24 cellular contexts compared by ENCODE assay signal in genomic region chr2:237869357-237870102, GRCh38. TPM values are rescaled to one million over a fixed set of nuclear protein-coding genes. Genes with fewer than 3 reads are reported as not detected.
DNase-seq lines count a peak whose midpoint lies in the region; ATAC-seq and TF ChIP-seq lines count a peak whose summit lies in the region.
"Had no signal": no experiment of that assay in that cellular context is flagged by ENCODE, and none has a peak within 500 bp of the region (broad histone marks: within the 10 kb centered on the region; RNA-seq: fewer than 3 reads in every experiment).

No MANE protein-coding gene starts in this region.

- H3K4me1 ChIP-seq in BLaER1 treated with 17β-estradiol and CSF1 and Interleukin-3, amounts not matched to agents 10 nM and 100 nM, result peaks cover 11 to 45% (median 34%) of the 10 kb centered on the region in 10 experiments

- H3K36me3 ChIP-seq in BLaER1 treated with 17β-estradiol and CSF1 and Interleukin-3, amounts not matched to agents 10 nM and 100 nM, result no peaks in the 10 kb centered on the region
- H3K36me3 ChIP-seq: neutrophil had no signal

- no peak overlapping the region for H3K27ac Mint-ChIP-seq in activated CD8-positive, alpha-beta memory T cell treated with anti-CD3 and anti-CD28 coated beads, Interleukin-2, amount 10 ng/mL, durations not matched to agents 7 days and 5 days
- H3K27ac Mint-ChIP-seq in chondrocyte (ENCODE audit: unreplicated experiment), result peak overlapping the region; percentile 71
- H3K27ac Mint-ChIP-seq in stimulated activated effector memory CD8-positive, alpha-beta T cell treated with anti-CD3 and anti-CD28 coated beads, Interleukin-12 subunit alpha, Interleukin-12 subunit beta, amount 100 ng/mL, for 72 hours, result peak overlapping the region; percentile 32
- H3K27ac Mint-ChIP-seq in activated T-helper 1 cell treated with anti-CD3 and anti-CD28 coated beads, Interleukin-12 subunit alpha, Interleukin-12 subunit beta, Interleukin-2, Interleukin-4 antibody, amounts not matched to agents 30 ng/mL and 10 ng/mL and 1 ng/mL, durations not matched to agents 14 hours and 24 hours and 36 hours, result no peak overlapping the region
- H3K27ac Mint-ChIP-seq: activated naive CD8-positive, alpha-beta T cell; T-helper 1 cell treated with Interleukin-12 subunit alpha and Interleukin-12 subunit beta and Interleukin-4 antibody, amounts not matched to agents 30 μg/mL and 1 μg/mL, for 36 hours had no signal

- CTCF ChIA-PET in activated CD8-positive, alpha-beta memory T cell treated with anti-CD3 and anti-CD28 coated beads, Interleukin-2, amount 10 ng/mL, durations not matched to agents 7 days and 5 days (lab: Charles Lee), result interaction anchor here (0.8 kb wide), 1 partner anchor 63 kb away, joined by 5 read pairs; no protein-coding TSS in a partner anchor

- ATAC-seq in activated CD8-positive, alpha-beta memory T cell treated with anti-CD3 and anti-CD28 coated beads, Interleukin-2, amount 10 ng/mL, durations not matched to agents 7 days and 5 days, result no peak
- ATAC-seq in stimulated activated effector memory CD8-positive, alpha-beta T cell treated with anti-CD3 and anti-CD28 coated beads, Interleukin-12 subunit alpha, Interleukin-12 subunit beta, amount 100 ng/mL, for 72 hours, result peak; percentile 23
- ATAC-seq in GM21619 (IDR thresholded peaks at IDR 0.05; ENCODE audit: unreplicated experiment), result no peak
- no peak for ATAC-seq in GM19397 (IDR thresholded peaks at IDR 0.05; ENCODE audit: unreplicated experiment)

- H3K27ac ChIP-seq in BLaER1 treated with 17β-estradiol and CSF1 and Interleukin-3, amounts not matched to agents 10 nM and 100 nM, result no peak overlapping the region
- H3K27ac ChIP-seq: neutrophil, testis had no signal

- DNase-seq in activated CD8-positive, alpha-beta memory T cell treated with anti-CD3 and anti-CD28 coated beads, Interleukin-2, amount 10 ng/mL, durations not matched to agents 7 days and 5 days, result peak; percentile 35
- no peak for DNase-seq in activated CD8-positive, alpha-beta memory T cell treated with anti-CD3 and anti-CD28 coated beads, Interleukin-2, amount 50 U/mL, for 4 hours
- no peak for DNase-seq in chondrocyte (ENCODE audit: low spot score)
- no peak for DNase-seq in stimulated activated effector memory CD8-positive, alpha-beta T cell treated with anti-CD3 and anti-CD28 coated beads, Interleukin-12 subunit alpha, Interleukin-12 subunit beta, amount 100 ng/mL, for 72 hours (ENCODE audit: low spot score in 2 of 2)
- DNase-seq in activated T-helper 1 cell treated with anti-CD3 and anti-CD28 coated beads, Interleukin-12 subunit alpha, Interleukin-12 subunit beta, Interleukin-2, Interleukin-4 antibody, amounts not matched to agents 30 ng/mL and 10 ng/mL and 1 ng/mL, durations not matched to agents 14 hours and 24 hours and 36 hours (ENCODE audit: low spot score), result no peak
- DNase-seq: activated CD4-positive, alpha-beta T cell treated with anti-CD3 and anti-CD28 coated beads for 48 hours; AML-193; central memory CD4-positive, alpha-beta T cell; glutamatergic neuron; NCI-H1092 treated with DMSO at 0.1 percent for 48 hours; NCI-H2029; NCI-H526 treated with DMSO at 0.1 percent for 48 hours; RPMI8226; small intestine; stimulated activated CD4-positive, alpha-beta T cell treated with anti-CD3 and anti-CD28 coated beads, Interleukin-2, amount 100 ng/mL, for 24 hours; testis had no signal

- H4K20me1 ChIP-seq in BLaER1 treated with 17β-estradiol and CSF1 and Interleukin-3, amounts not matched to agents 10 nM and 100 nM, result peaks cover 0 to 8% (median 0%) of the 10 kb centered on the region in 11 experiments; a peak in 1 of 22 replicates

- no peaks in the 10 kb centered on the region for H3K9me3 ChIP-seq in BLaER1 treated with 17β-estradiol and CSF1 and Interleukin-3, amounts not matched to agents 10 nM and 100 nM (replicated peaks in 1 of 11)
- H3K9me3 ChIP-seq: neutrophil, testis had no signal

- peaks cover 8% of the 10 kb centered on the region for H3K4me1 Mint-ChIP-seq in activated CD8-positive, alpha-beta memory T cell treated with anti-CD3 and anti-CD28 coated beads, Interleukin-2, amount 10 ng/mL, durations not matched to agents 7 days and 5 days
- H3K4me1 Mint-ChIP-seq in chondrocyte (ENCODE audit: low read depth), result peaks cover 89% of the 10 kb centered on the region
- H3K4me1 Mint-ChIP-seq in stimulated activated effector memory CD8-positive, alpha-beta T cell treated with anti-CD3 and anti-CD28 coated beads, Interleukin-12 subunit alpha, Interleukin-12 subunit beta, amount 100 ng/mL, for 72 hours, result peaks cover 27% of the 10 kb centered on the region
- H3K4me1 Mint-ChIP-seq in activated T-helper 1 cell treated with anti-CD3 and anti-CD28 coated beads, Interleukin-12 subunit alpha, Interleukin-12 subunit beta, Interleukin-2, Interleukin-4 antibody, amounts not matched to agents 30 ng/mL and 10 ng/mL and 1 ng/mL, durations not matched to agents 14 hours and 24 hours and 36 hours (ENCODE audit: low read depth), result peaks cover 40% of the 10 kb centered on the region

- no peak overlapping the region for H3K9ac ChIP-seq in BLaER1 treated with 17β-estradiol and CSF1 and Interleukin-3, amounts not matched to agents 10 nM and 100 nM

- intact Hi-C loops in activated T-helper 1 cell treated with anti-CD3 and anti-CD28 coated beads, Interleukin-12 subunit alpha, Interleukin-12 subunit beta, Interleukin-2, Interleukin-4 antibody, amounts not matched to agents 30 ng/mL and 10 ng/mL and 1 ng/mL, durations not matched to agents 14 hours and 24 hours and 36 hours (cut with micrococcal nuclease), result no loop called here

- TF ChIP-seq CTCF in chondrocyte (IDR thresholded peaks at IDR 0.05), result no peak

- no peaks in the 10 kb centered on the region for H3K9me3 Mint-ChIP-seq in activated CD8-positive, alpha-beta memory T cell treated with anti-CD3 and anti-CD28 coated beads, Interleukin-2, amount 10 ng/mL, durations not matched to agents 7 days and 5 days (ENCODE audit: low read depth)
- no peaks in the 10 kb centered on the region for H3K9me3 Mint-ChIP-seq in chondrocyte (ENCODE audit: low read depth)
- H3K9me3 Mint-ChIP-seq in stimulated activated effector memory CD8-positive, alpha-beta T cell treated with anti-CD3 and anti-CD28 coated beads, Interleukin-12 subunit alpha, Interleukin-12 subunit beta, amount 100 ng/mL, for 72 hours, result no peaks in the 10 kb centered on the region
- H3K9me3 Mint-ChIP-seq in activated T-helper 1 cell treated with anti-CD3 and anti-CD28 coated beads, Interleukin-12 subunit alpha, Interleukin-12 subunit beta, Interleukin-2, Interleukin-4 antibody, amounts not matched to agents 30 ng/mL and 10 ng/mL and 1 ng/mL, durations not matched to agents 14 hours and 24 hours and 36 hours, result no peaks in the 10 kb centered on the region
- H3K9me3 Mint-ChIP-seq: T-helper 1 cell treated with Interleukin-12 subunit alpha and Interleukin-12 subunit beta and Interleukin-4 antibody, amounts not matched to agents 30 μg/mL and 1 μg/mL, for 36 hours had no signal

- peaks cover 0 to 32% (median 8%) of the 10 kb centered on the region in 11 experiments; a peak in 11 of 22 replicates for H3K27me3 ChIP-seq in BLaER1 treated with 17β-estradiol and CSF1 and Interleukin-3, amounts not matched to agents 10 nM and 100 nM
- H3K27me3 ChIP-seq: dorsolateral prefrontal cortex, testis had no signal

- no peak overlapping the region for H3K4me3 ChIP-seq in BLaER1 treated with 17β-estradiol and CSF1 and Interleukin-3, amounts not matched to agents 10 nM and 100 nM
- H3K4me3 ChIP-seq: dorsolateral prefrontal cortex, testis had no signal

- peak overlapping the region; percentile 53 to 78 (median 62); a peak in 18 of 22 replicates for H3K4me2 ChIP-seq in BLaER1 treated with 17β-estradiol and CSF1 and Interleukin-3, amounts not matched to agents 10 nM and 100 nM

- peaks cover 50% of the 10 kb centered on the region for H3K27me3 Mint-ChIP-seq in activated CD8-positive, alpha-beta memory T cell treated with anti-CD3 and anti-CD28 coated beads, Interleukin-2, amount 10 ng/mL, durations not matched to agents 7 days and 5 days
- H3K27me3 Mint-ChIP-seq in chondrocyte (ENCODE audit: low read depth), result no peaks in the 10 kb centered on the region
- H3K27me3 Mint-ChIP-seq in activated T-helper 1 cell treated with anti-CD3 and anti-CD28 coated beads, Interleukin-12 subunit alpha, Interleukin-12 subunit beta, Interleukin-2, Interleukin-4 antibody, amounts not matched to agents 30 ng/mL and 10 ng/mL and 1 ng/mL, durations not matched to agents 14 hours and 24 hours and 36 hours (ENCODE audit: insufficient read depth), result peaks cover 32% of the 10 kb centered on the region

- no peak overlapping the region for H3K4me3 Mint-ChIP-seq in activated CD8-positive, alpha-beta memory T cell treated with anti-CD3 and anti-CD28 coated beads, Interleukin-2, amount 10 ng/mL, durations not matched to agents 7 days and 5 days
- no peak overlapping the region for H3K4me3 Mint-ChIP-seq in chondrocyte (ENCODE audit: unreplicated experiment)
- H3K4me3 Mint-ChIP-seq in stimulated activated effector memory CD8-positive, alpha-beta T cell treated with anti-CD3 and anti-CD28 coated beads, Interleukin-12 subunit alpha, Interleukin-12 subunit beta, amount 100 ng/mL, for 72 hours, result peak overlapping the region; percentile 8
- H3K4me3 Mint-ChIP-seq in activated T-helper 1 cell treated with anti-CD3 and anti-CD28 coated beads, Interleukin-12 subunit alpha, Interleukin-12 subunit beta, Interleukin-2, Interleukin-4 antibody, amounts not matched to agents 30 ng/mL and 10 ng/mL and 1 ng/mL, durations not matched to agents 14 hours and 24 hours and 36 hours, result no peak overlapping the region
- H3K4me3 Mint-ChIP-seq: activated naive CD8-positive, alpha-beta T cell; T-helper 1 cell treated with Interleukin-12 subunit alpha and Interleukin-12 subunit beta and Interleukin-4 antibody, amounts not matched to agents 30 μg/mL and 1 μg/mL, for 36 hours had no signal

- H3K36me3 Mint-ChIP-seq in activated CD8-positive, alpha-beta memory T cell treated with anti-CD3 and anti-CD28 coated beads, Interleukin-2, amount 10 ng/mL, durations not matched to agents 7 days and 5 days, result no peaks in the 10 kb centered on the region
- H3K36me3 Mint-ChIP-seq in chondrocyte (ENCODE audit: low read depth), result peaks cover 5% of the 10 kb centered on the region
- H3K36me3 Mint-ChIP-seq in stimulated activated effector memory CD8-positive, alpha-beta T cell treated with anti-CD3 and anti-CD28 coated beads, Interleukin-12 subunit alpha, Interleukin-12 subunit beta, amount 100 ng/mL, for 72 hours, result no peaks in the 10 kb centered on the region
- H3K36me3 Mint-ChIP-seq in activated T-helper 1 cell treated with anti-CD3 and anti-CD28 coated beads, Interleukin-12 subunit alpha, Interleukin-12 subunit beta, Interleukin-2, Interleukin-4 antibody, amounts not matched to agents 30 ng/mL and 10 ng/mL and 1 ng/mL, durations not matched to agents 14 hours and 24 hours and 36 hours (ENCODE audit: low read depth), result peaks cover 5% of the 10 kb centered on the region

RNA-seq across cellular contexts. Expression of gene RAMP1, which starts 10.1 kb away (rescaled TPM):
- total RNA-seq in activated CD8-positive, alpha-beta memory T cell treated with anti-CD3 and anti-CD28 coated beads, Interleukin-2, amount 10 ng/mL, durations not matched to agents 7 days and 5 days, result 1 to 10 TPM in 1 of 2 experiments, under 1 TPM in 1; 0.64 to 3.9 TPM
- total RNA-seq in chondrocyte, result 176 to 329 TPM (median 178 TPM) in 3 replicates
- 19.4 and 21.1 TPM in 2 replicates for total RNA-seq in activated T-helper 1 cell treated with anti-CD3 and anti-CD28 coated beads, Interleukin-12 subunit alpha, Interleukin-12 subunit beta, Interleukin-2, Interleukin-4 antibody, amounts not matched to agents 30 ng/mL and 10 ng/mL and 1 ng/mL, durations not matched to agents 14 hours and 24 hours and 36 hours
- total RNA-seq: pulmonary artery endothelial cell had no signal

Comparison
In these comparisons a context has a peak if more than half of its experiments do, and no peak if none do; other contexts are left out.
1. H3K27ac Mint-ChIP-seq: peak in chondrocyte (single experiment) and stimulated activated effector memory CD8-positive, alpha-beta T cell treated with anti-CD3 and anti-CD28 coated beads, Interleukin-12 subunit alpha, Interleukin-12 subunit beta, amount 100 ng/mL, for 72 hours (single experiment); none in activated CD8-positive, alpha-beta memory T cell treated with anti-CD3 and anti-CD28 coated beads, Interleukin-2, amount 10 ng/mL, durations not matched to agents 7 days and 5 days (single experiment) and activated T-helper 1 cell treated with anti-CD3 and anti-CD28 coated beads, Interleukin-12 subunit alpha, Interleukin-12 subunit beta, Interleukin-2, Interleukin-4 antibody, amounts not matched to agents 30 ng/mL and 10 ng/mL and 1 ng/mL, durations not matched to agents 14 hours and 24 hours and 36 hours (single experiment).